In the genomic region with DNA sequence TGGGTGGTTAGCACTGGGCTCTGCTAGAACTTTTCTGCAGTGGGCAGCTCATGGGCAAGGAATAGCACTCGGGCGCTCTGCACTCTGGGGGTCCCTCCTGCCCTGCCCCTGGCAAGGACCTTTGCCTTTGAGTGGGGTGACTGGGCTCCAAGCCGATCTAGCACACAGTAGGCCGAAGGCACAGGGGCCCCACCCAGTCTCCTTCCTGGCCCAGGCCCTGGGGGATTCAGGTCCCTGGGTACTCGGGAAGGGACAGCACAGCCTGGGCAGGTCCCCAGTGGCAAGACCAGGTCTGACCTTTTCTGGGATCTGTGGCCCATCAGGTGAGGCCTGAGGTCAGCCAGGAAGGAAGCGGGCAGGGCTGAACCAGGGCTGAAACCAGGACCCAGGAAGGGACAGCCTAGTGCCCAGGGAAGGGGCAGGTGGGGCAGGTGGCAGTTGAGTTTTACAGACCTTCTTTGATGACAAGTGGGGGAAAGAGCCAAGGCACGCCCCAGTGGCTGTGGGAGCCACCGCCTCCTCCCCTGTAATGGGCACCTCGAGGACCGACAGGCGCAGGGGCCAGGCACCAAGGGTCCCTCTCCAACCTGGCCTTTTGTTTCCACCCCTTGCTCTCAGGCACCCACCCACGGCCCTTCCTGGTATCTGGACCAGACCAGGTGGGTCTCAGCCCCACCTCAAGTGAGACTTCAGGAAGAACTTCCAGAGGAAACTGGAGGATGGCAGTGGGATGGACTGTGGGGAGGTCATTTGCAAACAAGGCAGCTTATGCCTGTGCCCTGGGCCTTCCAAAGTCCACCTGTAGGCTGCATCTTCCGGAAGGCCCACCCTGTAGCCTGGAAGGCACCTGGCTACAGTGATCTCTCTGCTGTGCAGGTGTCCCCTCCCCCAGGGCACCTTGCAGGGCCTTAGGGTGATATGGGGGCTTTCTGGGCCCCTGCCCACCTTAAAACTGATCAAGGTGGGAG, we compare ENCODE assay signal across 1 cellular context.
TF ChIP-seq lines count a peak whose summit lies in the region.

No MANE protein-coding gene starts in this region.

TF ChIP-seq in HEK293T, 16 proteins besides CTCF, POLR2A, EP300 and RAD21 (continued from another document):
- TF ChIP-seq FOXA1 (IDR thresholded peaks at IDR 0.05) (no peak), HDGF (IDR thresholded peaks at IDR 0.05; ENCODE audit: borderline replicate concordance) (no peak), ARNT (IDR thresholded peaks at IDR 0.05) (no peak), CTBP1 (IDR thresholded peaks at IDR 0.05; ENCODE audit: borderline replicate concordance) (no peak), ELF4 (IDR thresholded peaks at IDR 0.05) (no peak), LEF1 (IDR thresholded peaks at IDR 0.05; ENCODE audit: borderline replicate concordance) (no peak), FOXK2 (IDR thresholded peaks at IDR 0.05) (no peak), NFRKB (IDR thresholded peaks at IDR 0.05) (no peak), FOXM1 (IDR thresholded peaks at IDR 0.05; ENCODE audit: borderline replicate concordance) (no peak), L3MBTL2 (conservative IDR thresholded peaks at IDR 0.05) (no peak)
- TF ChIP-seq, protein P1, sequence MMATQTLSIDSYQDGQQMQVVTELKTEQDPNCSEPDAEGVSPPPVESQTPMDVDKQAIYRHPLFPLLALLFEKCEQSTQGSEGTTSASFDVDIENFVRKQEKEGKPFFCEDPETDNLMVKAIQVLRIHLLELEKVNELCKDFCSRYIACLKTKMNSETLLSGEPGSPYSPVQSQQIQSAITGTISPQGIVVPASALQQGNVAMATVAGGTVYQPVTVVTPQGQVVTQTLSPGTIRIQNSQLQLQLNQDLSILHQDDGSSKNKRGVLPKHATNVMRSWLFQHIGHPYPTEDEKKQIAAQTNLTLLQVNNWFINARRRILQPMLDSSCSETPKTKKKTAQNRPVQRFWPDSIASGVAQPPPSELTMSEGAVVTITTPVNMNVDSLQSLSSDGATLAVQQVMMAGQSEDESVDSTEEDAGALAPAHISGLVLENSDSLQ (IDR thresholded peaks at IDR 0.05), result no peak
